In genomic region chr2:85049236-85049635, GRCh38 we compare ENCODE assay signal across 23 cellular contexts.
DNase-seq lines count a peak whose midpoint lies in the region; ATAC-seq and TF ChIP-seq lines count a peak whose summit lies in the region.
"Had no signal": no experiment of that assay in that cellular context is flagged by ENCODE, and none has a peak within 500 bp of the region (broad histone marks: within the 10 kb centered on the region; RNA-seq: fewer than 3 reads in every experiment).

No MANE protein-coding gene starts in this region.

- H3K36me3 Mint-ChIP-seq in activated CD8-positive, alpha-beta T cell treated with anti-CD3 and anti-CD28 coated beads, Interleukin-2, amount 10 ng/mL, durations not matched to agents 7 days and 5 days (ENCODE audit: low read depth): peaks cover 53% of the 10 kb centered on the region
- peaks cover 48% of the 10 kb centered on the region for H3K36me3 Mint-ChIP-seq in activated CD8-positive, alpha-beta T cell treated with anti-CD3 and anti-CD28 coated beads for 36 hours (ENCODE audit: low read depth)
- H3K36me3 Mint-ChIP-seq in T-helper 17 cell (ENCODE audit: low read depth): peaks cover 8% of the 10 kb centered on the region

- intact Hi-C loops in activated CD8-positive, alpha-beta T cell treated with anti-CD3 and anti-CD28 coated beads for 36 hours (cut with micrococcal nuclease): no loop called here

- no peak for ATAC-seq in activated CD8-positive, alpha-beta T cell treated with anti-CD3 and anti-CD28 coated beads, Interleukin-2, amount 10 ng/mL, durations not matched to agents 7 days and 5 days
- no peak for ATAC-seq in activated CD8-positive, alpha-beta T cell treated with anti-CD3 and anti-CD28 coated beads for 36 hours
- no peak for ATAC-seq in T-helper 17 cell

- H3K27ac Mint-ChIP-seq in activated CD8-positive, alpha-beta T cell treated with anti-CD3 and anti-CD28 coated beads, Interleukin-2, amount 10 ng/mL, durations not matched to agents 7 days and 5 days: peak overlapping the region; percentile 3
- H3K27ac Mint-ChIP-seq in activated CD8-positive, alpha-beta T cell treated with anti-CD3 and anti-CD28 coated beads for 36 hours: no peak overlapping the region
- H3K27ac Mint-ChIP-seq in T-helper 17 cell: peak overlapping the region; percentile 61
- H3K27ac Mint-ChIP-seq: B cell had no signal

- no peaks in the 10 kb centered on the region for H3K9me3 Mint-ChIP-seq in activated CD8-positive, alpha-beta T cell treated with anti-CD3 and anti-CD28 coated beads, Interleukin-2, amount 10 ng/mL, durations not matched to agents 7 days and 5 days (ENCODE audit: insufficient read depth)
- H3K9me3 Mint-ChIP-seq in activated CD8-positive, alpha-beta T cell treated with anti-CD3 and anti-CD28 coated beads for 36 hours: no peaks in the 10 kb centered on the region

- H3K4me3 Mint-ChIP-seq in activated CD8-positive, alpha-beta T cell treated with anti-CD3 and anti-CD28 coated beads, Interleukin-2, amount 10 ng/mL, durations not matched to agents 7 days and 5 days: no peak overlapping the region
- H3K4me3 Mint-ChIP-seq in activated CD8-positive, alpha-beta T cell treated with anti-CD3 and anti-CD28 coated beads for 36 hours: no peak overlapping the region
- H3K4me3 Mint-ChIP-seq in T-helper 17 cell: no peak overlapping the region
- H3K4me3 Mint-ChIP-seq: B cell had no signal

- no peaks in the 10 kb centered on the region for H3K27me3 Mint-ChIP-seq in activated CD8-positive, alpha-beta T cell treated with anti-CD3 and anti-CD28 coated beads, Interleukin-2, amount 10 ng/mL, durations not matched to agents 7 days and 5 days (ENCODE audit: low read depth)
- no peaks in the 10 kb centered on the region for H3K27me3 Mint-ChIP-seq in activated CD8-positive, alpha-beta T cell treated with anti-CD3 and anti-CD28 coated beads for 36 hours
- H3K27me3 Mint-ChIP-seq in T-helper 17 cell: no peaks in the 10 kb centered on the region
- H3K27me3 Mint-ChIP-seq: B cell had no signal

- no peaks in the 10 kb centered on the region for H3K9me3 ChIP-seq in T-helper 17 cell (ENCODE audit: control insufficient read depth, low read length, poor library complexity, severe bottlenecking)
- H3K9me3 ChIP-seq: A549 had no signal

- peak overlapping the region; percentile 24; the same call in 1 of the 2 replicates for H3K27ac ChIP-seq in 22Rv1
- H3K27ac ChIP-seq: A549, KMS-11, PC-9 had no signal

- CTCF ChIA-PET in activated CD8-positive, alpha-beta T cell treated with anti-CD3 and anti-CD28 coated beads, Interleukin-2, amount 10 ng/mL, durations not matched to agents 7 days and 5 days (lab: Charles Lee): interaction anchor here (0.6 to 1.6 kb wide), 3 partner anchors 31 to 123 kb away, joined by 3 to 5 read pairs (median 3); no protein-coding TSS in a partner anchor
- CTCF ChIA-PET in activated CD8-positive, alpha-beta T cell treated with anti-CD3 and anti-CD28 coated beads for 36 hours (lab: Charles Lee): interaction anchor here (1.2 to 1.4 kb wide), 3 partner anchors 16 to 251 kb away, joined by 3 to 5 read pairs (median 3); no protein-coding TSS in a partner anchor

- POLR2A ChIA-PET in activated CD8-positive, alpha-beta T cell treated with anti-CD3 and anti-CD28 coated beads, Interleukin-2, amount 10 ng/mL, durations not matched to agents 7 days and 5 days (lab: Charles Lee): no interaction called here
- POLR2A ChIA-PET in activated CD8-positive, alpha-beta T cell treated with anti-CD3 and anti-CD28 coated beads for 36 hours (lab: Charles Lee): no interaction called here

- TF ChIP-seq CTCF in activated CD8-positive, alpha-beta T cell treated with anti-CD3 and anti-CD28 coated beads for 36 hours (IDR thresholded peaks at IDR 0.05): no peak
- TF ChIP-seq CTCF in 22Rv1 (IDR thresholded peaks at IDR 0.05) (no peak), foreskin fibroblast (IDR thresholded peaks at IDR 0.05; ENCODE audit: low read depth, low read length) (no peak), GM20000 (IDR thresholded peaks at IDR 0.05; ENCODE audit: extremely low read depth, missing control alignments) (no peak)

- no peak for DNase-seq in activated CD8-positive, alpha-beta T cell treated with anti-CD3 and anti-CD28 coated beads, Interleukin-2, amount 10 ng/mL, durations not matched to agents 7 days and 5 days
- DNase-seq in activated CD8-positive, alpha-beta T cell treated with anti-CD3 and anti-CD28 coated beads for 36 hours: no peak
- DNase-seq in T-helper 17 cell: no peak
- DNase-seq in mucosa of gallbladder (ENCODE audit: low spot score): peak; percentile 14
- DNase-seq in foreskin fibroblast: no peak
- DNase-seq in GM20000 (ENCODE audit: low spot score): no peak
- DNase-seq: DMS53, EL, GF-D8, IMR-90, NCI-H1092 treated with DMSO at 0.1 percent for 48 hours, NCI-H1436 treated with DMSO at 0.1 percent for 48 hours, NCI-H2029, NCI-H2227 treated with DMSO at 0.1 percent for 48 hours, NCI-H510A treated with DMSO at 0.1 percent for 48 hours, NCI-H748 treated with DMSO at 0.1 percent for 48 hours, RPMI8226, SHP77 treated with DMSO at 0.1 percent for 48 hours had no signal

- peaks cover 18% of the 10 kb centered on the region for H3K4me1 Mint-ChIP-seq in activated CD8-positive, alpha-beta T cell treated with anti-CD3 and anti-CD28 coated beads, Interleukin-2, amount 10 ng/mL, durations not matched to agents 7 days and 5 days (ENCODE audit: low read depth)
- H3K4me1 Mint-ChIP-seq in activated CD8-positive, alpha-beta T cell treated with anti-CD3 and anti-CD28 coated beads for 36 hours (ENCODE audit: low read depth): peaks cover 7% of the 10 kb centered on the region
- H3K4me1 Mint-ChIP-seq in T-helper 17 cell: peaks cover 9% of the 10 kb centered on the region
- H3K4me1 Mint-ChIP-seq: B cell had no signal

- no peak overlapping the region for H3K4me3 ChIP-seq in foreskin fibroblast (ENCODE audit: low read depth in 1 of 2, low read length in 2 of 2)
- H3K4me3 ChIP-seq: A549, PC-9 had no signal
